Comparison of ENCODE assay signal across 8 cellular contexts in the genomic region with DNA sequence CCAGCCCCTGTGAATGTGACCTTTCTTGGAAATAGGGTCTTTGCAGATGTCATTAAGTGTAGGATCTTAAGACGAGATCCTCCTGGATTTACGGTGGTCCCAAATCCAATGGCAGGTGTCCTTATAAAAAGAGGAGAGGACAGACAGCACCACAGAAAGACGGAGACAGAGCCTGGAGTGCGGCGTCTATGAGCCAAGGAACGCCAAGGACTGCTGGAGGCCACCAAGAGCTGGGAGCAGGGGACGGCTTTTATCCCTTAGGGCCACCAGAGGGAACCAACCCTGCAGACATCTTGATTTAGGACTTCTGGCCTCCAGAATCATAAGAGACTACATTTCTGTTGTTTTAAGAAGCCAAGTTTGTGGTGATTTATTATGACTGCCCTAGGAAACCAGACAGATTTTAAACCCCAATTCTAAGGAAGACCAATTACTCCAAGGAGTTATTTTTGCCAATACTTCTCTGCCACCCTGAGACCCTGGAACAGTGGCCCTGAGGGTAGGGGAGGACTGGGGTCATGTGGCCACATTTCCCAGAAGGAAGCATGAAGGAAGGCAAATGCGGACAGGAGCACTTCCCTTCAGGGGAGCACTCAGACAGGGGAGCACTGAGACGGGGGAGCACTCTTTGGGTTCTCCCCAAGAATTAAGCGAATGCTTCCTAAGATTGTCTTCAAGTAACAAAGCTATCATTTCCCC.
A peak's percentile ranks its signal among the peaks of the same experiment; 100 is the strongest.
DNase-seq lines count a peak whose midpoint lies in the region; TF ChIP-seq lines count a peak whose summit lies in the region.

No MANE protein-coding gene starts in this region.

- no peaks in the 10 kb centered on the region for H3K9me3 Mint-ChIP-seq in brain
- H3K9me3 Mint-ChIP-seq in nephron, result no peaks in the 10 kb centered on the region

- H3K27me3 Mint-ChIP-seq in brain (peaks cover 8% of the 10 kb centered on the region), nephron (ENCODE audit: low read depth) (peaks cover 16% of the 10 kb centered on the region)

- in situ Hi-C loops in G401 (cut with HindIII; ENCODE audit: low sequenced_read_pairs), result no loop called here

- peak; percentile 33 to 38 for TF ChIP-seq CTCF in brain (conservative IDR thresholded peaks at IDR 0.05)
- peak in 2 of 3 experiments; percentile 39 to 50 for TF ChIP-seq CTCF in nephron (IDR thresholded peaks at IDR 0.05; ENCODE audit: unreplicated experiment in 3 of 3)

- peaks cover 35% of the 10 kb centered on the region for H3K4me1 Mint-ChIP-seq in brain
- H3K4me1 Mint-ChIP-seq in nephron, result peaks cover 52% of the 10 kb centered on the region

- H3K4me3 Mint-ChIP-seq in brain, result no peak overlapping the region
- H3K4me3 Mint-ChIP-seq in nephron, result no peak overlapping the region

- peak; percentile 22 for DNase-seq in EL
- peak; percentile 84 to 91 for DNase-seq in Kasumi-1 (lab: John Stamatoyannopoulos, UW)
- DNase-seq in hepatic stellate cell (ENCODE audit: low spot score), result no peak
- DNase-seq in NCI-H524 (lab: John Stamatoyannopoulos, UW), result no peak
- DNase-seq in G401 (ENCODE audit: low spot score), result no peak
- DNase-seq in NCI-H2227 (lab: John Stamatoyannopoulos, UW; ENCODE audit: unreplicated experiment), result no peak

- H3K36me3 Mint-ChIP-seq in brain (peaks cover 8% of the 10 kb centered on the region), nephron (ENCODE audit: low read depth) (peaks cover 8% of the 10 kb centered on the region)

- H3K27ac Mint-ChIP-seq in brain (peak overlapping the region in 3 of 5 experiments; percentile 8 to 98 (median 44)), nephron (peak overlapping the region; percentile 52 to 87 (median 57))

Comparison
In these comparisons a context has a peak if more than half of its experiments do, and no peak if none do; other contexts are left out.
1. DNase-seq: peak in EL (single experiment) and Kasumi-1 (2 of 2); none in hepatic stellate cell (single experiment), NCI-H524 (0 of 2), G401 (single experiment) and NCI-H2227 (single experiment).